14 cellular contexts compared by ENCODE assay signal in the genomic region with DNA sequence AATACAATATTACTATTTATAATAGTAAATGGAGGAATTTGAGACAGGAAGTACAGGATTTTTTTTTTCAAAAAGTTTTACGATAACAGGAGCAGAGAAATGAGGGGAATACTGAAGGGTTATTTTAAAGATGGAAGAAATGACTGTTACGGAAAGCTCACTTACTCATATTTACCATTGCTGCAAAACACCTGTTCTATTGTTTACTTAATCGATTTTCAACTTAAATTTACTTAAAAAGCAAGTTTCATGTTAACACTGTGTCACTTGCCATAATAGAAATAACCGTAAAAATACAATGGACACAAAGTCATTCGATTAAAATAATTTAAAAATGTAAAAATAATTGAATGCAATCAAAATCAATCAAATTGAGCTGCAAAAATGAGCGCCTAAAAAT. TPM values are rescaled to one million over a fixed set of nuclear protein-coding genes. Genes with fewer than 3 reads are reported as not detected.
A peak's percentile ranks its signal among the peaks of the same experiment; 100 is the strongest.
DNase-seq lines count a peak whose midpoint lies in the region; TF ChIP-seq lines count a peak whose summit lies in the region.
"Had no signal": no experiment of that assay in that cellular context is flagged by ENCODE, and none has a peak within 500 bp of the region (broad histone marks: within the 10 kb centered on the region; RNA-seq: fewer than 3 reads in every experiment).

No MANE protein-coding gene starts in this region.

- H3K27ac ChIP-seq in suprapubic skin, result no peak overlapping the region
- no peak overlapping the region for H3K27ac ChIP-seq in stomach
- H3K27ac ChIP-seq: HL-60 had no signal

- H3K27me3 ChIP-seq in suprapubic skin (no peaks in the 10 kb centered on the region), stomach (no peaks in the 10 kb centered on the region)

- H3K4me3 ChIP-seq in suprapubic skin (no peak overlapping the region), stomach (no peak overlapping the region)
- H3K4me3 ChIP-seq: GM23338, HAP-1 had no signal

- intact Hi-C loops in stomach (cut with DNase I; ENCODE audit: low total_unique reads), result no loop called here

- peaks cover 12% of the 10 kb centered on the region for H3K4me1 ChIP-seq in suprapubic skin
- peaks cover 9 to 20% (median 15%) of the 10 kb centered on the region in 4 donors for H3K4me1 ChIP-seq in stomach

- DNase-seq in NCI-H510A treated with DMSO at 0.1 percent for 48 hours (lab: John Stamatoyannopoulos, UW) (peak; percentile 46), NCI-H510A (lab: John Stamatoyannopoulos, UW) (no peak), NCI-H1436 treated with DMSO at 0.1 percent for 48 hours (lab: John Stamatoyannopoulos, UW) (peak; percentile 50), NCI-H748 treated with DMSO at 0.1 percent for 48 hours (lab: John Stamatoyannopoulos, UW) (peak; percentile 37), 8988T (no peak), suprapubic skin (ENCODE audit: low spot score in 2 of 2) (no peak), stomach (no peak)
- DNase-seq: CD4-positive, CD25-positive, alpha-beta regulatory T cell; KBM-7; NCI-H1930; T1000 had no signal

- no peak for TF ChIP-seq POLR2A in suprapubic skin (IDR thresholded peaks at IDR 0.05)
- no peak for TF ChIP-seq POLR2A in stomach (IDR thresholded peaks at IDR 0.05)

- 89% methylated on average over 6 of the region's 6 CpGs for WGBS in suprapubic skin
- 68 to 79% (median 74%) methylated on average over 6 of the region's 6 CpGs for WGBS in stomach, 5 donors

- no peaks in the 10 kb centered on the region for H3K9me3 ChIP-seq in suprapubic skin
- no peaks in the 10 kb centered on the region for H3K9me3 ChIP-seq in stomach
- H3K9me3 ChIP-seq: HAP-1 had no signal

- TF ChIP-seq CTCF in suprapubic skin (IDR thresholded peaks at IDR 0.05), result no peak
- TF ChIP-seq CTCF in stomach (IDR thresholded peaks at IDR 0.05), result no peak

- no peaks in the 10 kb centered on the region for H3K36me3 ChIP-seq in suprapubic skin
- H3K36me3 ChIP-seq in stomach, result no peaks in the 10 kb centered on the region

- TF ChIP-seq EP300 in suprapubic skin (IDR thresholded peaks at IDR 0.05), result no peak
- no peak for TF ChIP-seq EP300 in stomach (IDR thresholded peaks at IDR 0.05)

RNA-seq across cellular contexts. Expression of gene EXO1, which starts 3.4 kb away (rescaled TPM):
- 1 to 10 TPM in 1 of 4 donors, under 1 TPM in 3; 0.48 to 1.6 (median 0.94) TPM for total RNA-seq in suprapubic skin
- 10 to 100 TPM in 1 of 5 donors, 1 to 10 TPM in 2, under 1 TPM in 1, not detected in 1; 0.89 to 19.3 (median 3.5) TPM for total RNA-seq in stomach
- 1 to 10 TPM in 1 of 3 donors, under 1 TPM in 1, not detected in 1; 0.93 to 1.0 TPM for polyA plus RNA-seq in stomach

Comparison
In these comparisons a context has a peak if more than half of its experiments do, and no peak if none do; other contexts are left out.
1. DNase-seq: peak in NCI-H510A treated with DMSO at 0.1 percent for 48 hours (single experiment), NCI-H1436 treated with DMSO at 0.1 percent for 48 hours (single experiment) and NCI-H748 treated with DMSO at 0.1 percent for 48 hours (single experiment); none in NCI-H510A (single experiment), 8988T (single experiment), suprapubic skin (0 of 2) and stomach (single experiment).